In genomic region chr12:53047221-53048032, GRCh38 we compare ENCODE assay signal across 8 cellular contexts. TPM values are rescaled to one million over a fixed set of nuclear protein-coding genes. Genes with fewer than 3 reads are reported as not detected.
DNase-seq lines count a peak whose midpoint lies in the region; ATAC-seq and TF ChIP-seq lines count a peak whose summit lies in the region.

No MANE protein-coding gene starts in this region.

- H3K27ac ChIP-seq in duodenal mucosa (ENCODE audit: low read depth, low read length) (peak overlapping the region; percentile 94), lower lobe of right lung (peak overlapping the region; percentile 97)

- H3K36me3 ChIP-seq in duodenal mucosa (ENCODE audit: control insufficient read depth in 1 of 2, insufficient read depth in 2 of 2, low read length in 2 of 2) (no peaks in the 10 kb centered on the region), lower lobe of right lung (peaks cover 11% of the 10 kb centered on the region)

- peak; percentile 65 for ATAC-seq in HG02588 (IDR thresholded peaks at IDR 0.05; ENCODE audit: unreplicated experiment)
- ATAC-seq in lower lobe of right lung = peak; percentile 42 to 56
- ATAC-seq in GM19395 (IDR thresholded peaks at IDR 0.05; ENCODE audit: unreplicated experiment) = no peak

- peak; percentile 39 for TF ChIP-seq CTCF in GM12873 (IDR thresholded peaks at IDR 0.05; ENCODE audit: insufficient read depth, low read depth, low read length, missing control alignments)
- no peak for TF ChIP-seq CTCF in lower lobe of right lung (IDR thresholded peaks at IDR 0.05)

- H3K27me3 ChIP-seq in duodenal mucosa (ENCODE audit: control insufficient read depth in 1 of 2, insufficient read depth in 2 of 2, low read length in 2 of 2) = no peaks in the 10 kb centered on the region
- no peaks in the 10 kb centered on the region for H3K27me3 ChIP-seq in lower lobe of right lung (ENCODE audit: low read depth)

- H3K4me3 ChIP-seq in duodenal mucosa (ENCODE audit: low read depth in 1 of 2, low read length in 2 of 2) = peak overlapping the region; percentile 63 to 64
- peak overlapping the region; percentile 83 for H3K4me3 ChIP-seq in lower lobe of right lung

- H3K9me3 ChIP-seq in duodenal mucosa (ENCODE audit: control insufficient read depth in 1 of 2, low read length in 2 of 2) (no peaks in the 10 kb centered on the region), lower lobe of right lung (no peaks in the 10 kb centered on the region)

- H3K4me1 ChIP-seq in duodenal mucosa (ENCODE audit: control insufficient read depth in 1 of 2, insufficient read depth in 2 of 2, low read length in 2 of 2) (peaks cover 64 to 66% of the 10 kb centered on the region in 2 donors), lower lobe of right lung (peaks cover 72% of the 10 kb centered on the region)

- peak overlapping the region; percentile 75 to 80 for H3K9ac ChIP-seq in duodenal mucosa (ENCODE audit: low read depth in 1 of 2, low read length in 2 of 2)

- DNase-seq in NCI-H2107 treated with DMSO at 0.1 percent for 48 hours (lab: John Stamatoyannopoulos, UW; ENCODE audit: unreplicated experiment) (peak; percentile 21), lower lobe of right lung (peak; percentile 87)
- peak; percentile 33 to 44 for DNase-seq in activated CD4-positive, alpha-beta T cell treated with anti-CD3 and anti-CD28 coated beads, Interleukin-2, amount 50 U/mL, for 24 hours (ENCODE audit: low read depth in 1 of 2, low spot score in 1 of 2)
- peak; percentile 42 to 57 (median 48) for DNase-seq in stimulated activated CD4-positive, alpha-beta T cell treated with anti-CD3 and anti-CD28 coated beads, TNF-alpha, amount 100 ng/mL, for 4 hours (ENCODE audit: low read depth in 3 of 3)

- intact Hi-C loops in lower lobe of right lung (cut with DNase I) = no loop called here

RNA-seq across cellular contexts. Expression of gene TNS2, which starts 2.4 kb away (rescaled TPM):
- 186 TPM for total RNA-seq in lower lobe of right lung

RNA-seq across cellular contexts. Expression of gene SPRYD3, which starts 31.8 kb away (rescaled TPM):
- total RNA-seq in lower lobe of right lung = 47.9 TPM

RNA-seq across cellular contexts. Expression of gene EIF4B, which starts 41.2 kb away (rescaled TPM):
- 453 TPM for total RNA-seq in lower lobe of right lung

RNA-seq across cellular contexts. Expression of gene IGFBP6, which starts 50.0 kb away (rescaled TPM):
- 58.5 TPM for total RNA-seq in lower lobe of right lung

RNA-seq across cellular contexts. Expression of gene SOAT2, which starts 55.9 kb away (rescaled TPM):
- total RNA-seq in lower lobe of right lung = not detected

Comparison
In these comparisons a context has a peak if more than half of its experiments do, and no peak if none do; other contexts are left out.
1. DNase-seq: peak in every context shown above with its lines; median percentile 87 in lower lobe of right lung; 48 in stimulated activated CD4-positive, alpha-beta T cell treated with anti-CD3 and anti-CD28 coated beads, TNF-alpha, amount 100 ng/mL, for 4 hours; 38 in activated CD4-positive, alpha-beta T cell treated with anti-CD3 and anti-CD28 coated beads, Interleukin-2, amount 50 U/mL, for 24 hours; 21 in NCI-H2107 treated with DMSO at 0.1 percent for 48 hours.